8 cellular contexts compared by ENCODE assay signal in the genomic region with DNA sequence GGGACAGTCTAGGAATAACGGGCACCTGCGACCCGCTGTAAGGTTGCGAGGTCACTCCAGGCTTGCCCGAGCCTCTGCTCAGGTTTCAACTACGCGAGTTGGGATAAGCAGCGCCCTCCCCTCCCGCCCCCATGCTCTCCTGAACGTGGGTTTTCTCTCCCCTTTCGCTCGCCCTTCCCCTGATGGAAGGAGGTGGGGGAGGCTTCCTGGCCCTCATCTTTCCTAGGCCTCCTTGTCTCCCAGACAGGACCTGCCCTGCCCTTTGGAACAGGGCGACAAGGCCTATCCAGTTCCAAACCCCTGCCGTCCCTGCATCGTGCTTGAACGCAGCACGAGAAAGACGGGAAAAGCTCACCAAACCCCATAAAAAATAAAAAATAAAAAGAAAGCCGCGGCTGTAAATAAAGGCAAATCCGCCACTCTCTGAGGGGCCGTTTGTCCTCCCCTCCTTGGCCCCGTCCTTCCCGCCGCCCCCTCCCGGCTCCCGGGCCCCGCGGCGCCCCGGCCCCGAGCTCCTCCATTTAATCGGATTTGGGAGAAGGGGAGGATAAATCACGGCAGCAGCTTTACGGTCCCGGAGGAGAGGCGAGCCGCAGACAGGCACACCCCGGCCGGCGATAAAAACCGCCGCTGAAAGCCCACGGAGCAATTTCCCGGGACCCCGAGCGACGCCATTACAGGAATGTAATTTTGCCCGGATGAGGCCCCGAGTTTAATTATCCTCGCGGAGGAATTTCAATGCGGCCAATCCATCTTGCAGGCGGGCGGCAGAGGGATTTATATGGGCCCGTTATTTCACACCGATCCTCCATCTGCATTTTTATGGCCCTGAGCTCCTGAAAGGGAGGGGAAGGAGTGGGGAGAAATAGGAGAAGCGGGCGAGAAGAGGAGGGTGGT. TPM values are rescaled to one million over a fixed set of nuclear protein-coding genes. Genes with fewer than 3 reads are reported as not detected.
DNase-seq lines count a peak whose midpoint lies in the region; ATAC-seq and TF ChIP-seq lines count a peak whose summit lies in the region.

No MANE protein-coding gene starts in this region.

- no peaks in the 10 kb centered on the region for H3K9me2 ChIP-seq in DOHH2 (replicated peaks; ENCODE audit: control insufficient read depth, low read length)

- H3K4me3 Mint-ChIP-seq in activated naive CD8-positive, alpha-beta T cell treated with anti-CD3 and anti-CD28 coated beads, Interleukin-2, amount 50 U/mL, for 24 hours = peak overlapping the region; percentile 96

- no peaks in the 10 kb centered on the region for H4K20me1 ChIP-seq in DOHH2 (ENCODE audit: control insufficient read depth, insufficient read depth, low read depth, low read length)

- H3K27me3 Mint-ChIP-seq in activated naive CD8-positive, alpha-beta T cell treated with anti-CD3 and anti-CD28 coated beads, Interleukin-2, amount 50 U/mL, for 24 hours = peaks cover 31% of the 10 kb centered on the region

- no peaks in the 10 kb centered on the region for H3K9me3 Mint-ChIP-seq in activated naive CD8-positive, alpha-beta T cell treated with anti-CD3 and anti-CD28 coated beads, Interleukin-2, amount 50 U/mL, for 24 hours

- H3K4me1 ChIP-seq in DOHH2 (ENCODE audit: control insufficient read depth, low read length) = peaks cover 27% of the 10 kb centered on the region

- H3K27me3 ChIP-seq in DOHH2 (ENCODE audit: control insufficient read depth, low read length) = peaks cover 28% of the 10 kb centered on the region

- peaks cover 20% of the 10 kb centered on the region for H3K79me2 ChIP-seq in DOHH2 (ENCODE audit: control insufficient read depth, low read length)

- ATAC-seq in activated naive CD8-positive, alpha-beta T cell treated with anti-CD3 and anti-CD28 coated beads, Interleukin-2, amount 50 U/mL, for 24 hours = no peak
- ATAC-seq in omental fat pad (ENCODE audit: low FRiP score) = peak; percentile 43
- ATAC-seq in HG03460 (IDR thresholded peaks at IDR 0.05; ENCODE audit: unreplicated experiment) = no peak

- peaks cover 37% of the 10 kb centered on the region for H3K4me1 Mint-ChIP-seq in activated naive CD8-positive, alpha-beta T cell treated with anti-CD3 and anti-CD28 coated beads, Interleukin-2, amount 50 U/mL, for 24 hours

- H3K36me3 ChIP-seq in DOHH2 (ENCODE audit: control insufficient read depth, low read length) = peaks cover 32% of the 10 kb centered on the region

- H3K36me3 Mint-ChIP-seq in activated naive CD8-positive, alpha-beta T cell treated with anti-CD3 and anti-CD28 coated beads, Interleukin-2, amount 50 U/mL, for 24 hours (ENCODE audit: low read depth) = peaks cover 25% of the 10 kb centered on the region

- intact Hi-C loops in cardiac septum (cut with DNase I) = loop anchor here (1.0 kb wide), 2 partner anchors 51 to 134 kb away; a partner anchor contains a TSS

- DNase-seq in NCI-H2171 (lab: John Stamatoyannopoulos, UW) (peak; percentile 57), cardiac septum (ENCODE audit: low spot score) (peak; percentile 77), omental fat pad (ENCODE audit: low spot score) (no peak), GM19238 (ENCODE audit: insufficient read length, low spot score) (no peak), occipital lobe (lab: John Stamatoyannopoulos, UW) (no peak)
- peak; percentile 27 for DNase-seq in activated naive CD8-positive, alpha-beta T cell treated with anti-CD3 and anti-CD28 coated beads, Interleukin-2, amount 50 U/mL, for 24 hours

- H3K27ac Mint-ChIP-seq in activated naive CD8-positive, alpha-beta T cell treated with anti-CD3 and anti-CD28 coated beads, Interleukin-2, amount 50 U/mL, for 24 hours = peak overlapping the region; percentile 96

- H3K9me3 ChIP-seq in DOHH2 (ENCODE audit: control insufficient read depth, insufficient read depth, low read length) = no peaks in the 10 kb centered on the region

- no peaks in the 10 kb centered on the region for H3F3A ChIP-seq in DOHH2 (ENCODE audit: control insufficient read depth, insufficient read depth)

- H3K4me2 ChIP-seq in DOHH2 (ENCODE audit: low read length) = peak overlapping the region; percentile 78

- TF ChIP-seq CTCF in DOHH2 (IDR thresholded peaks at IDR 0.05; ENCODE audit: low read depth, low read length, poor library complexity, severe bottlenecking) (no peak), omental fat pad (IDR thresholded peaks at IDR 0.05) (no peak)

- no peak overlapping the region for H3K27ac ChIP-seq in DOHH2 (ENCODE audit: low read depth, low read length)

- H3K4me3 ChIP-seq in DOHH2 (ENCODE audit: low read length) = peak overlapping the region; percentile 87

RNA-seq across cellular contexts. Expression of a gene that starts 1.1 kb away (rescaled TPM):
- 365 TPM for total RNA-seq in cardiac septum
- total RNA-seq in omental fat pad = 100 to 1,000 TPM; 194 to 295 (median 245) TPM
- 61.8 TPM for total RNA-seq in occipital lobe

RNA-seq across cellular contexts. Expression of a gene that starts 50.3 kb away (rescaled TPM):
- total RNA-seq in cardiac septum = 158 TPM
- total RNA-seq in omental fat pad = 100 to 1,000 TPM; 183 to 262 (median 242) TPM
- 69.7 TPM for total RNA-seq in occipital lobe

RNA-seq across cellular contexts. Expression of a gene that starts 50.8 kb away (rescaled TPM):
- total RNA-seq in cardiac septum (33.5 TPM), omental fat pad (10 to 100 TPM; 22.5 to 38.3 (median 29.9) TPM), occipital lobe (8.0 TPM)

Comparison
In these comparisons a context has a peak if more than half of its experiments do, and no peak if none do; other contexts are left out.
1. DNase-seq: peak in NCI-H2171 (single experiment), activated naive CD8-positive, alpha-beta T cell treated with anti-CD3 and anti-CD28 coated beads, Interleukin-2, amount 50 U/mL, for 24 hours (single experiment) and cardiac septum (single experiment); none in omental fat pad (single experiment), GM19238 (single experiment) and occipital lobe (single experiment).